21 cellular contexts compared by ENCODE assay signal in genomic region chr15:64146520-64146884, GRCh38.
"Had no signal": no experiment of that assay in that cellular context is flagged by ENCODE, and none has a peak within 500 bp of the region (broad histone marks: within the 10 kb centered on the region; RNA-seq: fewer than 3 reads in every experiment).

No MANE protein-coding gene starts in this region.

- H3K36me3 ChIP-seq: WERI-Rb-1 had no signal

- H3K27ac ChIP-seq: left lung, parathyroid adenoma, skin epidermis, suprapubic skin, WERI-Rb-1 had no signal

- H3K36me3 Mint-ChIP-seq: activated CD4-positive, alpha-beta memory T cell treated with anti-CD3 and anti-CD28 coated beads for 36 hours; activated naive CD8-positive, alpha-beta T cell treated with anti-CD3 and anti-CD28 coated beads for 36 hours; memory B cell had no signal

- H3K9me3 Mint-ChIP-seq: activated CD4-positive, alpha-beta memory T cell treated with anti-CD3 and anti-CD28 coated beads for 36 hours; activated naive CD8-positive, alpha-beta T cell treated with anti-CD3 and anti-CD28 coated beads for 36 hours; activated T-helper 1 cell treated with anti-CD3 and anti-CD28 coated beads, Interleukin-12 subunit alpha, Interleukin-12 subunit beta, Interleukin-2, Interleukin-4 antibody, amounts not matched to agents 30 ng/mL and 10 ng/mL and 1 ng/mL, durations not matched to agents 14 hours and 24 hours and 36 hours; dendritic cell treated with granulocyte-macrophage colony-stimulating factor and Interleukin-4, amounts not matched to agents 40 ng/mL and 50 ng/mL, for 4 days; memory B cell; naive thymus-derived CD8-positive, alpha-beta T cell; stimulated activated naive CD8-positive, alpha-beta T cell treated with anti-CD3 and anti-CD28 coated beads, Interleukin-15, Interleukin-2, amounts not matched to agents 100 ng/mL and 50 ng/mL, for 24 hours had no signal

- H2AFZ ChIP-seq: parathyroid adenoma had no signal

- H3K9me3 ChIP-seq: left lung, suprapubic skin had no signal

- H3K4me3 Mint-ChIP-seq: activated CD4-positive, alpha-beta memory T cell treated with anti-CD3 and anti-CD28 coated beads for 36 hours; activated CD4-positive, alpha-beta T cell treated with anti-CD3 and anti-CD28 coated beads for 36 hours; activated naive CD8-positive, alpha-beta T cell treated with anti-CD3 and anti-CD28 coated beads for 36 hours; activated T-helper 1 cell treated with anti-CD3 and anti-CD28 coated beads, Interleukin-12 subunit alpha, Interleukin-12 subunit beta, Interleukin-2, Interleukin-4 antibody, amounts not matched to agents 30 ng/mL and 10 ng/mL and 1 ng/mL, durations not matched to agents 14 hours and 24 hours and 36 hours; dendritic cell treated with granulocyte-macrophage colony-stimulating factor and Interleukin-4, amounts not matched to agents 40 ng/mL and 50 ng/mL, for 4 days; memory B cell; naive thymus-derived CD8-positive, alpha-beta T cell; stimulated activated naive CD8-positive, alpha-beta T cell treated with anti-CD3 and anti-CD28 coated beads, Interleukin-15, Interleukin-2, amounts not matched to agents 100 ng/mL and 50 ng/mL, for 24 hours had no signal

- H3K9ac ChIP-seq: parathyroid adenoma had no signal

- H3K27ac Mint-ChIP-seq: activated CD4-positive, alpha-beta memory T cell treated with anti-CD3 and anti-CD28 coated beads for 36 hours; activated CD4-positive, alpha-beta T cell treated with anti-CD3 and anti-CD28 coated beads for 36 hours; activated naive CD8-positive, alpha-beta T cell treated with anti-CD3 and anti-CD28 coated beads for 36 hours; activated T-helper 1 cell treated with anti-CD3 and anti-CD28 coated beads, Interleukin-12 subunit alpha, Interleukin-12 subunit beta, Interleukin-2, Interleukin-4 antibody, amounts not matched to agents 30 ng/mL and 10 ng/mL and 1 ng/mL, durations not matched to agents 14 hours and 24 hours and 36 hours; dendritic cell treated with granulocyte-macrophage colony-stimulating factor and Interleukin-4, amounts not matched to agents 40 ng/mL and 50 ng/mL, for 4 days; stimulated activated naive CD8-positive, alpha-beta T cell treated with anti-CD3 and anti-CD28 coated beads, Interleukin-15, Interleukin-2, amounts not matched to agents 100 ng/mL and 50 ng/mL, for 24 hours had no signal

- H3K27me3 Mint-ChIP-seq: memory B cell; stimulated activated naive CD8-positive, alpha-beta T cell treated with anti-CD3 and anti-CD28 coated beads, Interleukin-15, Interleukin-2, amounts not matched to agents 100 ng/mL and 50 ng/mL, for 24 hours had no signal

- H3K4me3 ChIP-seq: left lung, skin epidermis, suprapubic skin had no signal

- ATAC-seq: activated CD4-positive, alpha-beta T cell treated with anti-CD3 and anti-CD28 coated beads for 36 hours; left lung; naive thymus-derived CD8-positive, alpha-beta T cell had no signal

- DNase-seq: activated CD4-positive, alpha-beta memory T cell treated with anti-CD3 and anti-CD28 coated beads for 36 hours; activated CD4-positive, alpha-beta T cell treated with anti-CD3 and anti-CD28 coated beads for 36 hours; activated naive CD4-positive, alpha-beta T cell; activated naive CD8-positive, alpha-beta T cell treated with anti-CD3 and anti-CD28 coated beads for 36 hours; activated T-cell treated with anti-CD3 and anti-CD28 coated beads for 4 hours; effector memory CD4-positive, alpha-beta T cell; islet precursor cell; left lung; naive thymus-derived CD8-positive, alpha-beta T cell; retina; SW 1271; T-helper 2 cell; trophoblast cell; WERI-Rb-1 had no signal

- H3K79me2 ChIP-seq: parathyroid adenoma had no signal

- H3K4me1 ChIP-seq: parathyroid adenoma had no signal
